ENCODE assay signal across 19 cellular contexts in the genomic region with DNA sequence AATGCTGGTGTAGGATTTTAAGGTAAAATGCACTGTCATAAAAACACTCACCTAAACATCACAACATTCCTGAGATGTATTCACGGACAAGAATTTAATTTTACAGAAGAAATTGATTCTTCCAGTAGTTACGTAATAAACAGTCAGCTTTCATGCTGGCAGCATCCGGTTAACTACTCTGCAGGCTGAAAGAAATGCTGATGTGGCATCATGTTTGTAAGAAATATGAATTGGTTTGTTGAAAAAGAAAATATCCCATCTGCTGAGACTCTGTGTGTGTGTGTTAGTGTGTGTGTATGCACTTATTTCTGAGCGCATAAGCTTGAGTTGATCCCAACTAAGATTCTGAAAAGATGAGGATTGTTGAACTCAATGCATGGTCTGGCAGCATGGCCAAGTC.
DNase-seq lines count a peak whose midpoint lies in the region; ATAC-seq and TF ChIP-seq lines count a peak whose summit lies in the region.
"Had no signal": no experiment of that assay in that cellular context is flagged by ENCODE, and none has a peak within 500 bp of the region (broad histone marks: within the 10 kb centered on the region; RNA-seq: fewer than 3 reads in every experiment).

No MANE protein-coding gene starts in this region.

- H3K27me3 ChIP-seq in osteoblast (ENCODE audit: insufficient read depth, low read length), result no peaks in the 10 kb centered on the region
- H3K27me3 ChIP-seq: BE2C, SJCRH30 had no signal

- peak overlapping the region; percentile 64 for H2AFZ ChIP-seq in osteoblast (ENCODE audit: low read length)
- H2AFZ ChIP-seq: PC-9 had no signal

- no peak overlapping the region for H3K4me3 ChIP-seq in AG10803 (ENCODE audit: low read length)
- no peak overlapping the region for H3K4me3 ChIP-seq in fibroblast of mammary gland (ENCODE audit: control insufficient read depth, low read depth, low read length)
- no peak overlapping the region for H3K4me3 ChIP-seq in osteoblast (ENCODE audit: insufficient read depth, low read length)
- H3K4me3 ChIP-seq: HAP-1, K562, PC-9, SJCRH30 had no signal

- H3K9me3 ChIP-seq in osteoblast (ENCODE audit: low read depth, low read length), result no peaks in the 10 kb centered on the region
- H3K9me3 ChIP-seq: BE2C, HAP-1, SJCRH30 had no signal

- peak overlapping the region; percentile 36 for H3K27ac ChIP-seq in osteoblast (ENCODE audit: low read depth, low read length)
- H3K27ac ChIP-seq in substantia nigra (ENCODE audit: low read depth, low read length, poor library complexity, severe bottlenecking), result no peak overlapping the region
- H3K27ac ChIP-seq: PC-9, SJCRH30 had no signal

- TF ChIP-seq CTCF in AG10803 (conservative IDR thresholded peaks at IDR 0.05; ENCODE audit: low read length), result no peak
- no peak for TF ChIP-seq CTCF in fibroblast of mammary gland (conservative IDR thresholded peaks at IDR 0.05; ENCODE audit: control insufficient read depth, insufficient read depth, low read depth, low read length)
- TF ChIP-seq CTCF in osteoblast (IDR thresholded peaks at IDR 0.05; ENCODE audit: extremely low read depth, low read depth, low read length), result no peak

- peak; percentile 48 for DNase-seq in AG10803 (ENCODE audit: low read depth)
- DNase-seq in LHCN-M2 (ENCODE audit: low read depth), result peak; percentile 4
- peak; percentile 37 for DNase-seq in fibroblast of mammary gland (ENCODE audit: low read depth)
- no peak for DNase-seq in osteoblast (ENCODE audit: insufficient read length, low spot score, missing footprints)
- no peak for DNase-seq in substantia nigra (lab: John Stamatoyannopoulos, UW)
- DNase-seq: BE2C; CD4-positive, alpha-beta T cell; DMS53; NCI-H1048; NCI-H1436 treated with DMSO at 0.1 percent for 48 hours; NCI-H2029 treated with DMSO at 0.1 percent for 48 hours; NCI-H510A; NCI-H774; PC-9; SJCRH30 had no signal

- H3K4me1 ChIP-seq in osteoblast (ENCODE audit: insufficient read depth, low read length), result peaks cover 13% of the 10 kb centered on the region
- H3K4me1 ChIP-seq: BE2C, HAP-1, SJCRH30 had no signal

- H3K36me3 ChIP-seq in osteoblast (ENCODE audit: insufficient read depth, low read length), result no peaks in the 10 kb centered on the region
- H3K36me3 ChIP-seq: BE2C, HAP-1, SJCRH30 had no signal

- peak overlapping the region; percentile 38 for H3K4me2 ChIP-seq in osteoblast (ENCODE audit: insufficient read depth, low read length)
- H3K4me2 ChIP-seq: PC-9 had no signal

- H3K79me2 ChIP-seq in osteoblast (ENCODE audit: insufficient read depth, low read length), result no peaks in the 10 kb centered on the region

- ATAC-seq in HG03095 (IDR thresholded peaks at IDR 0.05; ENCODE audit: unreplicated experiment), result no peak
- no peak for ATAC-seq in HG03342 (IDR thresholded peaks at IDR 0.05; ENCODE audit: unreplicated experiment)
- ATAC-seq: K562 had no signal

- no peaks in the 10 kb centered on the region for H4K20me1 ChIP-seq in osteoblast (ENCODE audit: insufficient read depth, low read length)

Comparison
In these comparisons a context has a peak if more than half of its experiments do, and no peak if none do; other contexts are left out.
1. DNase-seq: peak in AG10803 (single experiment), LHCN-M2 (single experiment) and fibroblast of mammary gland (single experiment); none in osteoblast (single experiment) and substantia nigra (0 of 49).